ENCODE assay signal across 17 cellular contexts in the genomic region with DNA sequence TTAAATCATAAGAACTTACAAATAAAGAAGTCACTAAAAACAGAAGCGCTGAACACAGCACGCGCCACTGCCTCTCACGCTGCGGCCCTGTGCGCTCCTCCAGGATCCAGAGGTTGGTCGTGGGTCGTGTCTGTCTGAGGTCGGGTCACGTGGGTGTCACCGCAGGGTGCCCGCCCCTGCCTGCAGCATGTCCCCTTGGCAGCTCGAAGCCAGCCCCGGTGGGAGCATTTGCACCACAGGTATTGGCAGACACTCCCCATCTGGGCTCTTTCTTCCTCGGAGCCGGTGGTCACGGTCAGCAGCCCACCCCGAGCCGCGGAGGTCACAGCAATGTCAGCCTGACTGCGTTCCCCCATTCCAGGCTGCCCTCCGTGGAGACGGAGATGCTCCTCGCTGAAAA.
A peak's percentile ranks its signal among the peaks of the same experiment; 100 is the strongest.
DNase-seq lines count a peak whose midpoint lies in the region; ATAC-seq and TF ChIP-seq lines count a peak whose summit lies in the region.
"Had no signal": no experiment of that assay in that cellular context is flagged by ENCODE, and none has a peak within 500 bp of the region (broad histone marks: within the 10 kb centered on the region; RNA-seq: fewer than 3 reads in every experiment).

No MANE protein-coding gene starts in this region.

- peaks cover 0 to 26% (median 6%) of the 10 kb centered on the region in 7 donors for H3K27me3 ChIP-seq in heart right ventricle
- H3K27me3 ChIP-seq in layer of hippocampus (ENCODE audit: control insufficient read depth, insufficient read depth, low read length) = no peaks in the 10 kb centered on the region
- H3K27me3 ChIP-seq: BLaER1 treated with 17β-estradiol and CSF1 and Interleukin-3, amounts not matched to agents 10 nM and 100 nM had no signal

- H3K27ac ChIP-seq in heart right ventricle = no peak overlapping the region
- H3K27ac ChIP-seq in cingulate gyrus (ENCODE audit: low read depth, low read length) = peak overlapping the region; percentile 23
- H3K27ac ChIP-seq in layer of hippocampus (ENCODE audit: low read depth, low read length) = peak overlapping the region; percentile 30
- H3K27ac ChIP-seq in substantia nigra (ENCODE audit: low read depth, low read length, poor library complexity, severe bottlenecking) = peak overlapping the region; percentile 45
- H3K27ac ChIP-seq: BLaER1 treated with 17β-estradiol and CSF1 and Interleukin-3, amounts not matched to agents 10 nM and 100 nM had no signal

- no peak for TF ChIP-seq CTCF in heart right ventricle (IDR thresholded peaks at IDR 0.05)

- peaks cover 0 to 5% (median 0%) of the 10 kb centered on the region in 9 donors for H3K4me1 ChIP-seq in heart right ventricle

- ATAC-seq in left ventricle myocardium superior (no peak), heart right ventricle (no peak), GM21529 (IDR thresholded peaks at IDR 0.05; ENCODE audit: unreplicated experiment) (no peak), GM18867 (IDR thresholded peaks at IDR 0.05; ENCODE audit: unreplicated experiment) (no peak)

- intact Hi-C loops in left ventricle myocardium superior (cut with micrococcal nuclease) = no loop called here
- intact Hi-C loops in heart right ventricle (cut with DNase I) = no loop called here
- intact Hi-C loops in head of caudate nucleus (cut with DNase I) = no loop called here

- H3K9me3 ChIP-seq in heart right ventricle = no peaks in the 10 kb centered on the region
- H3K9me3 ChIP-seq: BLaER1 treated with 17β-estradiol and CSF1 and Interleukin-3, amounts not matched to agents 10 nM and 100 nM had no signal

- H3K4me3 ChIP-seq in heart right ventricle = no peak overlapping the region
- H3K4me3 ChIP-seq: BLaER1 treated with 17β-estradiol and CSF1 and Interleukin-3, amounts not matched to agents 10 nM and 100 nM had no signal

- WGBS in heart right ventricle, 2 donors = 84 to 89% methylated on average over 24 of the region's 24 CpGs

- DNase-seq in left ventricle myocardium superior (peak; percentile 20), heart right ventricle (no peak), substantia nigra (lab: John Stamatoyannopoulos, UW) (no peak), head of caudate nucleus (no peak)
- DNase-seq: 8988T; ACHN; CD4-positive, alpha-beta T cell; DMS153; DMS79 treated with DMSO at 0.1 percent for 48 hours; EL; GOT3; H9 had no signal

- H3K36me3 ChIP-seq in heart right ventricle = no peaks in the 10 kb centered on the region
- H3K36me3 ChIP-seq: BLaER1 treated with 17β-estradiol and CSF1 and Interleukin-3, amounts not matched to agents 10 nM and 100 nM had no signal

Comparison
In these comparisons a context has a peak if more than half of its experiments do, and no peak if none do; other contexts are left out.
1. H3K27ac ChIP-seq: peak in cingulate gyrus (single experiment), layer of hippocampus (single experiment) and substantia nigra (single experiment); none in heart right ventricle (0 of 10).